In the genomic region with DNA sequence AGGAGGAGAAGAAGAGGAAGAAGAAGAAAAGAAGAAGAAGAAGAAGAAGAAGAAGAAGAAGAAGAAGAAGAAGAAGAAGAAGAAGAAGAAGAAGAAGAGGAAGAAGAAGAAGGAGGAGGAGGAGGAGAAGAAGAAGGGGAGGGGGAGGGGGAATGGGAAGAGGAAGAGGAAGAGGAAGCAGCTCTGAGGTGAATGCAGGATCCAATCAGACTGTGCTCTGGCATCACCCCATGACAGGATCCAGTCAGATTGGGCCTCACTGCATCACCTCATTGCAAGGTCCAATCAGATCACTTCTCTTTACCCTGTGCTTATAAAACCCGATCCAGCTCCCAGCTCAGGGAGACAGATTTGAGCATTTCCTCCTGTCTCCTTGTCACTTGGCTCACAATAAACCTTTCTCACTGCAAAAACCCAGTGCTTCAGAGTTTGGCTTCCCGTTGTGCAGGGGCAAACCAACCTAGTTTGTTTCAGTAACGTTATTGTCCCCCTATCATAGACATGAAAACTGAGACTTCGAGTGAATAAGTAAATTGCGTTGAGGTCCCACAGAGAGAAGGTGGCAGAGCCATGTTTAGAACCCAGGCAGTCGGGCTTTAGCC, we compare ENCODE assay signal across 17 cellular contexts. TPM values are rescaled to one million over a fixed set of nuclear protein-coding genes. Genes with fewer than 3 reads are reported as not detected.
A peak's percentile ranks its signal among the peaks of the same experiment; 100 is the strongest.
DNase-seq lines count a peak whose midpoint lies in the region; ATAC-seq lines count a peak whose summit lies in the region.
"Had no signal": no experiment of that assay in that cellular context is flagged by ENCODE, and none has a peak within 500 bp of the region (broad histone marks: within the 10 kb centered on the region; RNA-seq: fewer than 3 reads in every experiment).

No MANE protein-coding gene starts in this region.

- H3K27ac Mint-ChIP-seq in activated CD4-positive, alpha-beta T cell treated with anti-CD3 and anti-CD28 coated beads for 36 hours = no peak overlapping the region
- no peak overlapping the region for H3K27ac Mint-ChIP-seq in activated CD4-positive, alpha-beta T cell treated with anti-CD3 and anti-CD28 coated beads, Interleukin-2, amount 10 ng/mL, durations not matched to agents 7 days and 5 days
- H3K27ac Mint-ChIP-seq in naive B cell = peak overlapping the region in 5 of 6 donors; percentile 27 to 99 (median 68)
- H3K27ac Mint-ChIP-seq: activated naive CD8-positive, alpha-beta T cell had no signal

- intact Hi-C loops in activated CD4-positive, alpha-beta T cell treated with anti-CD3 and anti-CD28 coated beads for 36 hours (cut with DNase I, micrococcal nuclease) = no loop called here

- DNase-seq in activated CD4-positive, alpha-beta T cell treated with anti-CD3 and anti-CD28 coated beads for 36 hours = no peak
- DNase-seq in activated CD4-positive, alpha-beta T cell treated with anti-CD3 and anti-CD28 coated beads, Interleukin-2, amount 10 ng/mL, durations not matched to agents 7 days and 5 days = no peak
- DNase-seq in HT1080 (ENCODE audit: low read depth) (peak; percentile 57), RPMI7951 (ENCODE audit: low read depth) (peak; percentile 37), naive B cell (no peak), kidney tubule cell (ENCODE audit: low spot score) (no peak)
- no peak for DNase-seq in activated CD4-positive, CD25-positive, alpha-beta regulatory T cell treated with anti-CD3 and anti-CD28 coated beads, Interleukin-2, amount 50 U/mL, for 72 hours
- DNase-seq: activated CD4-positive, alpha-beta T cell treated with anti-CD3 and anti-CD28 coated beads, Interleukin-2, amount 50 U/mL, for 4 hours; activated T-cell treated with anti-CD3 and anti-CD28 coated beads, Interleukin-2, amount 50 U/mL, for 48 hours; dermis blood vessel endothelial cell; GF-D8; NCI-H1417; SK-N-SH; stimulated activated CD4-positive, alpha-beta T cell treated with anti-CD3 and anti-CD28 coated beads, Interleukin-2, amount 100 ng/mL, for 48 hours had no signal

- H3K4me3 Mint-ChIP-seq in activated CD4-positive, alpha-beta T cell treated with anti-CD3 and anti-CD28 coated beads for 36 hours = no peak overlapping the region
- no peak overlapping the region for H3K4me3 Mint-ChIP-seq in activated CD4-positive, alpha-beta T cell treated with anti-CD3 and anti-CD28 coated beads, Interleukin-2, amount 10 ng/mL, durations not matched to agents 7 days and 5 days
- H3K4me3 Mint-ChIP-seq in naive B cell = peak overlapping the region in 2 of 8 donors; percentile 19 to 30
- H3K4me3 Mint-ChIP-seq: activated naive CD8-positive, alpha-beta T cell had no signal

- ATAC-seq in activated CD4-positive, alpha-beta T cell treated with anti-CD3 and anti-CD28 coated beads for 36 hours = peak; percentile 36
- ATAC-seq in naive B cell (ENCODE audit: low read depth in 2 of 2) (peak; percentile 28 to 34), HG03280 (IDR thresholded peaks at IDR 0.05; ENCODE audit: unreplicated experiment) (no peak)

- CTCF ChIA-PET in activated CD4-positive, alpha-beta T cell treated with anti-CD3 and anti-CD28 coated beads for 36 hours (lab: Charles Lee) = interaction anchor here (1.2 kb wide), 1 partner anchor 10 kb away, joined by 4 read pairs; no protein-coding TSS in a partner anchor
- CTCF ChIA-PET in activated CD4-positive, alpha-beta T cell treated with anti-CD3 and anti-CD28 coated beads, Interleukin-2, amount 10 ng/mL, durations not matched to agents 7 days and 5 days (lab: Charles Lee) = no interaction called here

- POLR2A ChIA-PET in activated CD4-positive, alpha-beta T cell treated with anti-CD3 and anti-CD28 coated beads for 36 hours (lab: Charles Lee) = interaction anchor here (0.5 kb wide), 1 partner anchor 22 kb away, joined by 9 read pairs; no protein-coding TSS in a partner anchor
- POLR2A ChIA-PET in activated CD4-positive, alpha-beta T cell treated with anti-CD3 and anti-CD28 coated beads, Interleukin-2, amount 10 ng/mL, durations not matched to agents 7 days and 5 days (lab: Charles Lee) = no interaction called here

- H3K36me3 Mint-ChIP-seq in activated CD4-positive, alpha-beta T cell treated with anti-CD3 and anti-CD28 coated beads for 36 hours (ENCODE audit: low read depth) = no peaks in the 10 kb centered on the region
- no peaks in the 10 kb centered on the region for H3K36me3 Mint-ChIP-seq in activated CD4-positive, alpha-beta T cell treated with anti-CD3 and anti-CD28 coated beads, Interleukin-2, amount 10 ng/mL, durations not matched to agents 7 days and 5 days (ENCODE audit: low read depth)
- H3K36me3 Mint-ChIP-seq in naive B cell = peaks cover 8 to 11% of the 10 kb centered on the region in 2 donors
- H3K36me3 Mint-ChIP-seq: activated naive CD8-positive, alpha-beta T cell had no signal

- H3K27me3 Mint-ChIP-seq in activated CD4-positive, alpha-beta T cell treated with anti-CD3 and anti-CD28 coated beads for 36 hours = peaks cover 4% of the 10 kb centered on the region
- H3K27me3 Mint-ChIP-seq in activated CD4-positive, alpha-beta T cell treated with anti-CD3 and anti-CD28 coated beads, Interleukin-2, amount 10 ng/mL, durations not matched to agents 7 days and 5 days = peaks cover 9% of the 10 kb centered on the region
- H3K27me3 Mint-ChIP-seq in naive B cell = peaks cover 0 to 9% (median 0%) of the 10 kb centered on the region in 3 donors
- H3K27me3 Mint-ChIP-seq: activated naive CD8-positive, alpha-beta T cell had no signal

- H3K9me3 Mint-ChIP-seq in activated CD4-positive, alpha-beta T cell treated with anti-CD3 and anti-CD28 coated beads for 36 hours (ENCODE audit: low read depth) = no peaks in the 10 kb centered on the region
- peaks cover 6% of the 10 kb centered on the region for H3K9me3 Mint-ChIP-seq in activated CD4-positive, alpha-beta T cell treated with anti-CD3 and anti-CD28 coated beads, Interleukin-2, amount 10 ng/mL, durations not matched to agents 7 days and 5 days
- H3K9me3 Mint-ChIP-seq in naive B cell = peaks cover 1 to 15% (median 9%) of the 10 kb centered on the region in 7 donors

- peaks cover 7% of the 10 kb centered on the region for H3K4me1 Mint-ChIP-seq in activated CD4-positive, alpha-beta T cell treated with anti-CD3 and anti-CD28 coated beads for 36 hours
- H3K4me1 Mint-ChIP-seq in activated CD4-positive, alpha-beta T cell treated with anti-CD3 and anti-CD28 coated beads, Interleukin-2, amount 10 ng/mL, durations not matched to agents 7 days and 5 days = peaks cover 18% of the 10 kb centered on the region
- H3K4me1 Mint-ChIP-seq in naive B cell = peaks cover 7 to 20% (median 12%) of the 10 kb centered on the region in 3 donors

RNA-seq across cellular contexts. Expression of a gene that starts 28.6 kb away (rescaled TPM):
- total RNA-seq in activated CD4-positive, alpha-beta T cell treated with anti-CD3 and anti-CD28 coated beads for 36 hours = 100 to 1,000 TPM; 273 to 326 TPM
- 100 to 1,000 TPM; 278 to 291 TPM for total RNA-seq in activated CD4-positive, alpha-beta T cell treated with anti-CD3 and anti-CD28 coated beads, Interleukin-2, amount 10 ng/mL, durations not matched to agents 7 days and 5 days
- total RNA-seq in HT1080 (2014; rRNA removed; shearing (Covaris generic)) = 78.0 and 139 TPM in 2 replicates
- 226 and 262 TPM in 2 replicates for polyA plus RNA-seq in HT1080 (2015; cell fraction: cytosol; rRNA removed)
- 168 and 178 TPM in 2 replicates for polyA plus RNA-seq in HT1080 (2015; cell fraction: nucleus; rRNA removed)
- total RNA-seq in RPMI7951 (2014; rRNA removed; shearing (Covaris generic)) = 109 and 135 TPM in 2 replicates
- polyA plus RNA-seq in naive B cell (ENCODE audit: low read depth in 6 of 6) = 100 to 1,000 TPM; 414 to 531 (median 498) TPM

RNA-seq across cellular contexts. Expression of a gene that starts 46.6 kb away (rescaled TPM):
- not detected for total RNA-seq in activated CD4-positive, alpha-beta T cell treated with anti-CD3 and anti-CD28 coated beads for 36 hours
- total RNA-seq in activated CD4-positive, alpha-beta T cell treated with anti-CD3 and anti-CD28 coated beads, Interleukin-2, amount 10 ng/mL, durations not matched to agents 7 days and 5 days = not detected
- total RNA-seq in HT1080 (2014; rRNA removed; shearing (Covaris generic)) = not detected in 2 replicates
- not detected in 2 replicates for polyA plus RNA-seq in HT1080 (2015; cell fraction: cytosol; rRNA removed)
- not detected in 2 replicates for polyA plus RNA-seq in HT1080 (2015; cell fraction: nucleus; rRNA removed)
- total RNA-seq in RPMI7951 (2014; rRNA removed; shearing (Covaris generic)) = not detected in 2 replicates
- not detected for polyA plus RNA-seq in naive B cell (ENCODE audit: low read depth in 6 of 6)
- total RNA-seq: dermis blood vessel endothelial cell, epithelial cell of proximal tubule had no signal

RNA-seq across cellular contexts. Expression of a gene that starts 52.9 kb away (rescaled TPM):
- 10 to 100 TPM; 61.7 to 71.3 TPM for total RNA-seq in activated CD4-positive, alpha-beta T cell treated with anti-CD3 and anti-CD28 coated beads for 36 hours
- 10 to 100 TPM; 59.4 to 60.6 TPM for total RNA-seq in activated CD4-positive, alpha-beta T cell treated with anti-CD3 and anti-CD28 coated beads, Interleukin-2, amount 10 ng/mL, durations not matched to agents 7 days and 5 days
- total RNA-seq in HT1080 (2014; rRNA removed; shearing (Covaris generic)) = 7.4 and 8.0 TPM in 2 replicates
- 6.8 and 8.7 TPM in 2 replicates for polyA plus RNA-seq in HT1080 (2015; cell fraction: cytosol; rRNA removed)
- polyA plus RNA-seq in HT1080 (2015; cell fraction: nucleus; rRNA removed) = 232 and 306 TPM in 2 replicates
- 4.9 and 6.2 TPM in 2 replicates for total RNA-seq in RPMI7951 (2014; rRNA removed; shearing (Covaris generic))
- 1 to 10 TPM in 3 of 6 donors, under 1 TPM in 2, not detected in 1; 0.75 to 5.2 (median 1.3) TPM for polyA plus RNA-seq in naive B cell (ENCODE audit: low read depth in 6 of 6)

Comparison
In these comparisons a context has a peak if more than half of its experiments do, and no peak if none do; other contexts are left out.
1. DNase-seq: peak in HT1080 (single experiment) and RPMI7951 (single experiment); none in activated CD4-positive, alpha-beta T cell treated with anti-CD3 and anti-CD28 coated beads for 36 hours (single experiment), activated CD4-positive, alpha-beta T cell treated with anti-CD3 and anti-CD28 coated beads, Interleukin-2, amount 10 ng/mL, durations not matched to agents 7 days and 5 days (single experiment), naive B cell (single experiment), kidney tubule cell (single experiment) and activated CD4-positive, CD25-positive, alpha-beta regulatory T cell treated with anti-CD3 and anti-CD28 coated beads, Interleukin-2, amount 50 U/mL, for 72 hours (single experiment).
2. H3K27ac Mint-ChIP-seq: peak in naive B cell (5 of 6); none in activated CD4-positive, alpha-beta T cell treated with anti-CD3 and anti-CD28 coated beads for 36 hours (single experiment) and activated CD4-positive, alpha-beta T cell treated with anti-CD3 and anti-CD28 coated beads, Interleukin-2, amount 10 ng/mL, durations not matched to agents 7 days and 5 days (single experiment).